11 cellular contexts compared by ENCODE assay signal in the genomic region with DNA sequence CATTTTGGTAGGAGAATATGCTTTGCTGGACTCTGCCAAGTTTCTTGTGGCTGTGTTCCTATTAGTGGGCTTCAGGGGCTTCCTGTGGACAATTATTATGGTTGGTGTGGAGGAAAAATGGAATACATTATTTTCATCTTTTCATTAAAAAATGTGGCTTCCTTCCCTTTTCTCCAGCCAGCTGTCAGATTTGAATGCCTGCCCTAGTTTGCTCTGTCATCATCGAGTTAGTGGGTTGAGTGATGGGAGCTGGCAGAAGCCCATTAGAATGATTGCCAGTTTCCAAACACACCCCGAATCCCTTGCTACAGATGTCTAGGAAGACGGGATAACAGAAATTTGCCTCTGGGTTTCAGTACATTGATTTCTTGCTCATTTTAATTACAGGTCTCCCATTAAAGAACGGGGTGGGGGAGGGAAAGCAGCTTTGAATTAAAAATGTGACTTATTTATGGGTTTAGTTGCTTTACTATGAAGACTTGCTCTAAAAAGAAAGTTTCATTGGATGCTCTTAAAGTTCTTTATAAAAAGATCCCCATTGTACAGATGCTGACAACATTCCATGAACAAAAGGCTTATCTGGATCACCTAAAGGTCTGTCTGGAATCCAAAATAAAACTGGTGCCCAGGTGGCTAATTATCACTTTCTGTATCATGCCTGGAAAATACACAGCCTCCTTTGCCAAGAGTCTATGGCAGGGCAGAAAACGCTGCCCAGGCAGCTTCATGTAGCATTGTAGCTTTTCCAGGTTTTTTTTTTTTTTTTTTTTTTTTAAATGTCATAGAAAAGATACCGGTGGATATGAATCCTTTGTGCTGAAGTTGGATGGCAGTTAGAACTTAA.
DNase-seq lines count a peak whose midpoint lies in the region; ATAC-seq and TF ChIP-seq lines count a peak whose summit lies in the region.
"Had no signal": no experiment of that assay in that cellular context is flagged by ENCODE, and none has a peak within 500 bp of the region (broad histone marks: within the 10 kb centered on the region; RNA-seq: fewer than 3 reads in every experiment).

No MANE protein-coding gene starts in this region.

- no peaks in the 10 kb centered on the region for H3K9me3 Mint-ChIP-seq in CD4-positive, alpha-beta T cell
- no peaks in the 10 kb centered on the region for H3K9me3 Mint-ChIP-seq in immature natural killer cell

- H3K36me3 Mint-ChIP-seq in CD4-positive, alpha-beta T cell (ENCODE audit: low read depth), result no peaks in the 10 kb centered on the region
- no peaks in the 10 kb centered on the region for H3K36me3 Mint-ChIP-seq in T-helper 17 cell (ENCODE audit: low read depth)
- H3K36me3 Mint-ChIP-seq in immature natural killer cell, result no peaks in the 10 kb centered on the region

- no peak overlapping the region for H3K4me3 ChIP-seq in aorta (ENCODE audit: low read length in 2 of 2)

- no peak for DNase-seq in CD4-positive, alpha-beta T cell
- peak; percentile 35 for DNase-seq in KBM-7
- no peak for DNase-seq in T-helper 17 cell
- DNase-seq in immature natural killer cell, result no peak
- no peak for DNase-seq in aorta
- DNase-seq in GM13977 (ENCODE audit: low spot score), result no peak
- DNase-seq: cortex of kidney; DMS79 treated with DMSO at 0.1 percent for 48 hours; stimulated activated CD4-positive, alpha-beta T cell treated with anti-CD3 and anti-CD28 coated beads, Interleukin-15, amount 100 ng/mL, for 24 hours had no signal

- intact Hi-C loops in CD4-positive, alpha-beta T cell (cut with DNase I, micrococcal nuclease), result no loop called here
- intact Hi-C loops in aorta (cut with DNase I), result no loop called here

- CTCF ChIA-PET in CD4-positive, alpha-beta T cell (lab: Charles Lee), result no interaction called here

- peak overlapping the region; percentile 77 for H3K27ac Mint-ChIP-seq in CD4-positive, alpha-beta T cell
- H3K27ac Mint-ChIP-seq in T-helper 17 cell (peak overlapping the region; percentile 88), immature natural killer cell (peak overlapping the region; percentile 19 to 89 (median 78))

- H3K27ac ChIP-seq in CD4-positive, alpha-beta T cell (ENCODE audit: low read depth, low read length), result no peak overlapping the region
- H3K27ac ChIP-seq in aorta (ENCODE audit: low read depth in 1 of 2, low read length in 2 of 2), result no peak overlapping the region

- H3K4me3 Mint-ChIP-seq in CD4-positive, alpha-beta T cell, result peak overlapping the region; percentile 76
- peak overlapping the region; percentile 82 for H3K4me3 Mint-ChIP-seq in T-helper 17 cell
- H3K4me3 Mint-ChIP-seq in immature natural killer cell, result peak overlapping the region; percentile 18 to 85 (median 80)

- H3K36me3 ChIP-seq in aorta (ENCODE audit: control insufficient read depth in 1 of 2, insufficient read depth in 2 of 2, low read length in 1 of 2), result no peaks in the 10 kb centered on the region

- no peaks in the 10 kb centered on the region for H3K27me3 Mint-ChIP-seq in CD4-positive, alpha-beta T cell
- H3K27me3 Mint-ChIP-seq in T-helper 17 cell (no peaks in the 10 kb centered on the region), immature natural killer cell (ENCODE audit: low read depth in 3 of 3) (no peaks in the 10 kb centered on the region)

- peaks cover 0 to 2% of the 10 kb centered on the region in 2 donors for H3K4me1 ChIP-seq in aorta (ENCODE audit: control insufficient read depth in 1 of 2, insufficient read depth in 2 of 2, low read length in 2 of 2)

- in situ Hi-C loops in KBM-7 (cut with MboI; ENCODE audit: low pct_unique_long_range_greater_than_20kb, low sequenced_read_pairs) (no loop called here), GM13977 (cut with MboI; ENCODE audit: low pct_unique_long_range_greater_than_20kb, low sequenced_read_pairs, unreplicated experiment) (no loop called here)

- TF ChIP-seq CTCF in CD4-positive, alpha-beta T cell (IDR thresholded peaks at IDR 0.05), result no peak
- no peak for TF ChIP-seq CTCF in GM13977 (IDR thresholded peaks at IDR 0.05; ENCODE audit: extremely low read depth, insufficient read depth, missing control alignments)

- POLR2A ChIA-PET in CD4-positive, alpha-beta T cell (lab: Charles Lee), result interaction anchor here (0.7 to 1.2 kb wide), 4 partner anchors 8 to 100 kb away, joined by 3 read pairs; no protein-coding TSS in a partner anchor

- WGBS in aorta, 2 donors, result 14 to 32% methylated on average over 6 of the region's 6 CpGs

- no peaks in the 10 kb centered on the region for H3K27me3 ChIP-seq in CD4-positive, alpha-beta T cell (ENCODE audit: control insufficient read depth, insufficient read depth, low read length)
- no peaks in the 10 kb centered on the region for H3K27me3 ChIP-seq in aorta (ENCODE audit: control insufficient read depth in 1 of 2, insufficient read depth in 2 of 2, low read length in 1 of 2)

- peaks cover 78% of the 10 kb centered on the region for H3K4me1 Mint-ChIP-seq in CD4-positive, alpha-beta T cell (ENCODE audit: low read depth)
- H3K4me1 Mint-ChIP-seq in T-helper 17 cell (peaks cover 50% of the 10 kb centered on the region), immature natural killer cell (peaks cover 36 to 72% of the 10 kb centered on the region in 2 donors)

- ATAC-seq in CD4-positive, alpha-beta T cell (ENCODE audit: poor library complexity), result no peak
- ATAC-seq in T-helper 17 cell (no peak), GM21447 (IDR thresholded peaks at IDR 0.05; ENCODE audit: unreplicated experiment) (no peak), HG03280 (IDR thresholded peaks at IDR 0.05; ENCODE audit: unreplicated experiment) (no peak), aorta (ENCODE audit: low FRiP score) (no peak)

- H3K9me3 ChIP-seq in CD4-positive, alpha-beta T cell (ENCODE audit: control insufficient read depth, low read length), result no peaks in the 10 kb centered on the region
- H3K9me3 ChIP-seq in T-helper 17 cell (ENCODE audit: control insufficient read depth, low read length, poor library complexity, severe bottlenecking) (no peaks in the 10 kb centered on the region), aorta (ENCODE audit: control insufficient read depth, low read length) (no peaks in the 10 kb centered on the region)
